Comparison of ENCODE assay signal across 8 cellular contexts in the genomic region with DNA sequence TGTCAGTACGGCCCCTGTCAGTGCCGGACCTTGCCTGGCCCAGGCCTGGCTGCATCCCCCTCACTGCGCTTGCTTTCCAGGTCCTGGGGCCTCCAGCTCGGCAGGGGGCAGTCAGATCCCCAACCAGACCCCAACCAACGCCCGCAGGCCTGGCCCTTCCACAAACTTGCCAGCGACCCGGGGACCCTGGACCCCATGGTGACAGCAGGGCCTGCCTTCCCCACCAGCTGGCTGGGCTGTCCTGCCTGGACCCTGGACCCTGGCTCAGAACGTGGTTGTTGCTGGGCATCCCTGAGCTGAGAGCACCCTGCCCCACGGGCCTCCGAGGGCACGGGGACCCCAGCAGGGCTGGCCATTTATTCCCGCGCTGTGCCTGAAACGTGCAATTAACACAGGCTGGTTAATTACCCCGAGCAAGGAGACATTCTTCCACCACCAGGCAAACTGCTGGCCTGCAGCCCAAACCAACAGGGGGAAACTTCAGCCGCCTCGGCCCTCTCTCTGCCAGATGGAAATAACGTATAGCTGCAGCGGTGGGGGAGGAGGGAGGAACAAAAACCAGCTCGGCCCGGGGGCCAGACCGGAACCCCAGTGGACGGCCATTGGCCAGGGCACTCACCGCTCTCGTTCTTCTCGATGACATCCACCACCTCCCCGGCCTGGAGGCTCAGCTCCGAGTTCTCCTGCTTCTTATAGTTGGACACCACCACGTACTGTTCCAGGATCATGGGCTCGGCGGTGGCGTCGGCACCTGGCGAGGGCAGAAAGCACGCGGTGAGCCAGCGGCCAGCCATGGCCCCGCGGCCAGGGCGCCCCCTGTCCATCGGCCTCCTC.
DNase-seq lines count a peak whose midpoint lies in the region; ATAC-seq and TF ChIP-seq lines count a peak whose summit lies in the region.

No MANE protein-coding gene starts in this region.

- no peak for TF ChIP-seq CTCF in Loucy (conservative IDR thresholded peaks at IDR 0.05; ENCODE audit: low read length)
- TF ChIP-seq CTCF in endothelial cell (IDR thresholded peaks at IDR 0.05; ENCODE audit: unreplicated experiment) = no peak

- H3K4me3 Mint-ChIP-seq in endothelial cell (ENCODE audit: unreplicated experiment) = no peak overlapping the region

- H3K9me3 Mint-ChIP-seq in endothelial cell (ENCODE audit: unreplicated experiment) = no peaks in the 10 kb centered on the region

- peak overlapping the region; percentile 26; the same call in 1 of the 2 replicates for H2AFZ ChIP-seq in Loucy (ENCODE audit: low read length)

- H3K27me3 Mint-ChIP-seq in endothelial cell (ENCODE audit: unreplicated experiment) = peaks cover 10% of the 10 kb centered on the region

- no peak overlapping the region for H3K27ac Mint-ChIP-seq in endothelial cell (ENCODE audit: unreplicated experiment)

- no peaks in the 10 kb centered on the region for H3K79me2 ChIP-seq in Loucy (ENCODE audit: insufficient read depth, low read length)

- peaks cover 17% of the 10 kb centered on the region; the same call in 1 of the 2 replicates for H3K36me3 ChIP-seq in Loucy (ENCODE audit: insufficient read depth, low read length)
- peaks cover 0 to 26% (median 22%) of the 10 kb centered on the region in 5 donors for H3K36me3 ChIP-seq in subcutaneous abdominal adipose tissue (ENCODE audit: control insufficient read depth in 5 of 5, insufficient read depth in 5 of 5, low read length in 5 of 5)
- H3K36me3 ChIP-seq in HAP-1 (replicated peaks) = no peaks in the 10 kb centered on the region

- H3K9ac ChIP-seq in Loucy (ENCODE audit: low read depth, low read length, poor library complexity, severe bottlenecking) (peak overlapping the region; percentile 53), subcutaneous abdominal adipose tissue (ENCODE audit: low read length in 5 of 5) (peak overlapping the region in 4 of 5 donors; percentile 57 to 82 (median 66))

- H3K9me3 ChIP-seq in Loucy (ENCODE audit: insufficient read depth, low read depth, low read length) = no peaks in the 10 kb centered on the region
- H3K9me3 ChIP-seq in subcutaneous abdominal adipose tissue (ENCODE audit: control insufficient read depth in 5 of 5, low read length in 5 of 5) = peaks cover 0 to 10% (median 9%) of the 10 kb centered on the region in 5 donors
- no peaks in the 10 kb centered on the region for H3K9me3 ChIP-seq in HAP-1

- peak; percentile 13 for ATAC-seq in GM21619 (IDR thresholded peaks at IDR 0.05; ENCODE audit: unreplicated experiment)

- DNase-seq in Daoy (ENCODE audit: low read depth) (peak; percentile 63), astrocyte of the hippocampus (ENCODE audit: low read depth, low spot score) (peak; percentile 67), left kidney (ENCODE audit: low read depth, low spot score) (peak; percentile 72), HAP-1 (ENCODE audit: low spot score in 2 of 2) (no peak), endothelial cell (ENCODE audit: low spot score) (no peak)

- H4K20me1 ChIP-seq in Loucy (ENCODE audit: insufficient read depth, low read length, poor library complexity, severe bottlenecking) = no peaks in the 10 kb centered on the region

- H3K9me2 ChIP-seq in Loucy (replicated peaks; ENCODE audit: low read depth, low read length) = no peaks in the 10 kb centered on the region

- H3F3A ChIP-seq in Loucy (ENCODE audit: low read depth) = no peaks in the 10 kb centered on the region

- H3K27me3 ChIP-seq in Loucy (ENCODE audit: insufficient read depth, low read length, poor library complexity, severe bottlenecking) (no peaks in the 10 kb centered on the region), subcutaneous abdominal adipose tissue (ENCODE audit: control insufficient read depth in 5 of 5, insufficient read depth in 4 of 5, low read length in 5 of 5) (no peaks in the 10 kb centered on the region), HAP-1 (ENCODE audit: low read depth) (no peaks in the 10 kb centered on the region)

- peaks cover 37% of the 10 kb centered on the region for H3K36me3 Mint-ChIP-seq in endothelial cell (ENCODE audit: low read depth, unreplicated experiment)

- peak overlapping the region; percentile 62 for H3K4me2 ChIP-seq in Loucy (ENCODE audit: low read depth, low read length, poor library complexity, severe bottlenecking)

- H3K4me3 ChIP-seq in Loucy (ENCODE audit: low read length, poor library complexity, severe bottlenecking) = peak overlapping the region; percentile 68
- H3K4me3 ChIP-seq in subcutaneous abdominal adipose tissue (ENCODE audit: low read depth in 1 of 5, low read length in 5 of 5) = peak overlapping the region; percentile 65 to 72 (median 71)
- no peak overlapping the region for H3K4me3 ChIP-seq in HAP-1

- H3K4me1 ChIP-seq in Loucy (ENCODE audit: insufficient read depth, low read length, poor library complexity, severe bottlenecking) (no peaks in the 10 kb centered on the region), subcutaneous abdominal adipose tissue (ENCODE audit: control insufficient read depth in 5 of 5, insufficient read depth in 5 of 5, low read length in 5 of 5) (peaks cover 7 to 59% (median 49%) of the 10 kb centered on the region in 5 donors), HAP-1 (no peaks in the 10 kb centered on the region)

- in situ Hi-C loops in HAP-1 (cut with MboI; ENCODE audit: low sequenced_read_pairs) = no loop called here

- peak overlapping the region; percentile 78 for H3K27ac ChIP-seq in subcutaneous abdominal adipose tissue (ENCODE audit: low read depth, low read length)

- peaks cover 10% of the 10 kb centered on the region for H3K4me1 Mint-ChIP-seq in endothelial cell (ENCODE audit: unreplicated experiment)

Comparison
In these comparisons a context has a peak if more than half of its experiments do, and no peak if none do; other contexts are left out.
1. DNase-seq: peak in Daoy (single experiment), astrocyte of the hippocampus (single experiment) and left kidney (single experiment); none in HAP-1 (0 of 2) and endothelial cell (single experiment).